ENCODE assay signal across 8 cellular contexts in genomic region chr19:35545001-35545854, GRCh38. TPM values are rescaled to one million over a fixed set of nuclear protein-coding genes. Genes with fewer than 3 reads are reported as not detected.
A peak's percentile ranks its signal among the peaks of the same experiment; 100 is the strongest.
DNase-seq lines count a peak whose midpoint lies in the region; ATAC-seq and TF ChIP-seq lines count a peak whose summit lies in the region.

A gene with protein sequence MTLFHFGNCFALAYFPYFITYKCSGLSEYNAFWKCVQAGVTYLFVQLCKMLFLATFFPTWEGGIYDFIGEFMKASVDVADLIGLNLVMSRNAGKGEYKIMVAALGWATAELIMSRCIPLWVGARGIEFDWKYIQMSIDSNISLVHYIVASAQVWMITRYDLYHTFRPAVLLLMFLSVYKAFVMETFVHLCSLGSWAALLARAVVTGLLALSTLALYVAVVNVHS (plus strand): TSS chr19:35545626. CDS start chr19:35545740, 114 bp downstream.

- no peaks in the 10 kb centered on the region for H3K9me3 ChIP-seq in HUES6 (ENCODE audit: control insufficient read depth, insufficient read depth, low read depth, low read length)
- H3K9me3 ChIP-seq in OCI-LY3 (ENCODE audit: insufficient read depth, low read length): no peaks in the 10 kb centered on the region
- H3K9me3 ChIP-seq in mucosa of descending colon: no peaks in the 10 kb centered on the region

- peak within 1 kb of the TSS; percentile 97 for H3K9ac ChIP-seq in HUES6 (ENCODE audit: low read length)
- peak within 1 kb of the TSS; percentile 94 for H3K9ac ChIP-seq in OCI-LY3 (ENCODE audit: low read length)

- no peaks in the 10 kb centered on the region for H3K27me3 ChIP-seq in HUES6 (ENCODE audit: control insufficient read depth, insufficient read depth, low read length)
- H3K27me3 ChIP-seq in OCI-LY3 (ENCODE audit: low read depth, low read length): no peaks in the 10 kb centered on the region

- peaks cover 36% of the 10 kb centered on the region for H3K79me2 ChIP-seq in OCI-LY3 (ENCODE audit: low read length)

- H3K4me3 ChIP-seq in HUES6 (ENCODE audit: low read depth, low read length) (peak within 1 kb of the TSS; percentile 89), OCI-LY3 (ENCODE audit: low read length) (peak within 1 kb of the TSS; percentile 89), epithelial cell of esophagus (ENCODE audit: low read length) (peak within 1 kb of the TSS; percentile 75), mucosa of descending colon (peak within 1 kb of the TSS; percentile 64)

- H4K20me1 ChIP-seq in OCI-LY3 (ENCODE audit: insufficient read depth, low read length): no peaks in the 10 kb centered on the region; the same call in 1 of the 2 replicates

- H3K27ac ChIP-seq in HUES6 (ENCODE audit: low read depth, low read length): peak within 1 kb of the TSS; percentile 93
- peak within 1 kb of the TSS; percentile 51 for H3K27ac ChIP-seq in OCI-LY3 (ENCODE audit: low read length)

- peaks cover 12% of the 10 kb centered on the region for H3K4me1 ChIP-seq in HUES6 (ENCODE audit: control insufficient read depth, insufficient read depth, low read length)
- peaks cover 25% of the 10 kb centered on the region for H3K4me1 ChIP-seq in OCI-LY3 (ENCODE audit: low read length)
- H3K4me1 ChIP-seq in mucosa of descending colon (ENCODE audit: low read depth): peaks cover 10% of the 10 kb centered on the region

- no peak for TF ChIP-seq CTCF in GM20000 (IDR thresholded peaks at IDR 0.05; ENCODE audit: extremely low read depth, missing control alignments)
- no peak for TF ChIP-seq CTCF in OCI-LY3 (IDR thresholded peaks at IDR 0.05; ENCODE audit: low read depth, low read length)
- no peak for TF ChIP-seq CTCF in epithelial cell of esophagus (IDR thresholded peaks at IDR 0.05; ENCODE audit: insufficient read depth, low read depth, low read length, missing control alignments)
- TF ChIP-seq CTCF in mucosa of descending colon (IDR thresholded peaks at IDR 0.05): no peak

- intact Hi-C loops in mucosa of descending colon (cut with DNase I, micrococcal nuclease): no loop called here

- peak within 1 kb of the TSS; percentile 78 for H2AFZ ChIP-seq in OCI-LY3 (ENCODE audit: low read depth, low read length)

- DNase-seq in COLO668 (lab: John Stamatoyannopoulos, UW; ENCODE audit: unreplicated experiment): peak; percentile 95
- peak; percentile 98 for DNase-seq in GM20000 (ENCODE audit: low spot score)
- DNase-seq in activated T-cell treated with anti-CD3 and anti-CD28 coated beads for 24 hours (ENCODE audit: low read depth): peak; percentile 79
- peak; percentile 88 for DNase-seq in epithelial cell of esophagus (ENCODE audit: low read depth)
- peak; percentile 95 for DNase-seq in mucosa of descending colon
- DNase-seq in stimulated activated CD8-positive, alpha-beta memory T cell treated with anti-CD3 and anti-CD28 coated beads, Interleukin-4, amount 100 ng/mL, for 1 hour (ENCODE audit: low read depth in 2 of 2, low spot score in 1 of 2): peak; percentile 55 to 64

- H3K4me2 ChIP-seq in OCI-LY3 (ENCODE audit: low read length): peak within 1 kb of the TSS; percentile 99

- peak; percentile 97 for ATAC-seq in mucosa of descending colon

- H3K36me3 ChIP-seq in HUES6 (ENCODE audit: control insufficient read depth, insufficient read depth, low read length): peaks cover 32% of the 10 kb centered on the region
- peaks cover 18% of the 10 kb centered on the region for H3K36me3 ChIP-seq in OCI-LY3 (replicated peaks; ENCODE audit: low read depth, low read length)
- H3K36me3 ChIP-seq in mucosa of descending colon (ENCODE audit: low read depth): no peaks in the 10 kb centered on the region

RNA-seq across cellular contexts. Expression of the gene that starts here (rescaled TPM):
- 10 to 100 TPM; 54.4 to 62.8 (median 58.2) TPM for total RNA-seq in mucosa of descending colon

Comparison
In these comparisons a context has a peak if more than half of its experiments do, and no peak if none do; other contexts are left out.
1. Peak in every context shown above with its lines: DNase-seq, ATAC-seq, H3K4me3 ChIP-seq and H3K27ac ChIP-seq.